ENCODE assay signal across 20 cellular contexts in the genomic region with DNA sequence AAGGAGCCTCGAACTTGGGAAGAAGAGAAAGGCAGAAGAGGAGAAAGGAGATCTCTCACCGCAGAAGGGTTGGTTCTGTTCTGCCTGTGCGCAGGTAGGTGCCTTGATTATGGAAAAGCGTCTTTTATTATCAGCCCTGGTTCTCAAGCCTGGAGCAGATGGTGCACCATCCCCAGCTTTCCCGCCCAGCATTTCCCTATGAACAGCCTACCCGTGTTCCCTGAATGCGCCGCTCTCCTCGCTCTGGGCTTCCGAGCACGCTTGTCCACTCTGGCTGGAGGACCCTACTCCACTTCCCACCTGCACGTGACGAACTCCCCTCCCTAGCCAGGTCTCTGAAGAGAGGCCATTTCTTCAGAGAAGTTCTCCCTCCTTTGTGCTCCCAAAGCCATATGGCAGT. TPM values are rescaled to one million over a fixed set of nuclear protein-coding genes. Genes with fewer than 3 reads are reported as not detected.
DNase-seq lines count a peak whose midpoint lies in the region; ATAC-seq and TF ChIP-seq lines count a peak whose summit lies in the region.
"Had no signal": no experiment of that assay in that cellular context is flagged by ENCODE, and none has a peak within 500 bp of the region (broad histone marks: within the 10 kb centered on the region; RNA-seq: fewer than 3 reads in every experiment).

No MANE protein-coding gene starts in this region.

- intact Hi-C loops in CD4-positive, alpha-beta T cell (cut with DNase I, micrococcal nuclease): no loop called here

- no peaks in the 10 kb centered on the region for H3K9me3 ChIP-seq in CD4-positive, alpha-beta T cell (ENCODE audit: control insufficient read depth, low read length)
- H3K9me3 ChIP-seq: BE2C had no signal

- no peaks in the 10 kb centered on the region for H3K9me3 Mint-ChIP-seq in T-helper 2 cell treated with Interferon-gamma antibody and Interleukin-4, amounts not matched to agents 5 μg/mL and 100 μg/mL, for 36 hours
- H3K9me3 Mint-ChIP-seq in CD4-positive, alpha-beta T cell: no peaks in the 10 kb centered on the region
- H3K9me3 Mint-ChIP-seq in brain: peaks cover 0 to 3% (median 0%) of the 10 kb centered on the region in 5 experiments
- peaks cover 10% of the 10 kb centered on the region for H3K9me3 Mint-ChIP-seq in mesothelial cell of epicardium

- no peaks in the 10 kb centered on the region for H3K27me3 ChIP-seq in CD4-positive, alpha-beta T cell (ENCODE audit: control insufficient read depth, insufficient read depth, low read length)
- no peaks in the 10 kb centered on the region for H3K27me3 ChIP-seq in H7 (ENCODE audit: control insufficient read depth, insufficient read depth, low read length)
- H3K27me3 ChIP-seq: BE2C had no signal

- no peaks in the 10 kb centered on the region for H3K27me3 Mint-ChIP-seq in T-helper 2 cell treated with Interferon-gamma antibody and Interleukin-4, amounts not matched to agents 5 μg/mL and 100 μg/mL, for 36 hours (ENCODE audit: low read depth)
- no peaks in the 10 kb centered on the region for H3K27me3 Mint-ChIP-seq in CD4-positive, alpha-beta T cell
- H3K27me3 Mint-ChIP-seq in brain (no peaks in the 10 kb centered on the region), mesothelial cell of epicardium (ENCODE audit: low read depth) (peaks cover 33% of the 10 kb centered on the region)

- POLR2A ChIA-PET in CD4-positive, alpha-beta T cell (lab: Charles Lee): no interaction called here

- peaks cover 74% of the 10 kb centered on the region for H3K36me3 Mint-ChIP-seq in T-helper 2 cell treated with Interferon-gamma antibody and Interleukin-4, amounts not matched to agents 5 μg/mL and 100 μg/mL, for 36 hours (ENCODE audit: low read depth)
- peaks cover 56% of the 10 kb centered on the region for H3K36me3 Mint-ChIP-seq in CD4-positive, alpha-beta T cell (ENCODE audit: low read depth)
- H3K36me3 Mint-ChIP-seq in brain (peaks cover 53% of the 10 kb centered on the region), mesothelial cell of epicardium (no peaks in the 10 kb centered on the region)
- H3K36me3 Mint-ChIP-seq: CD14-positive monocyte had no signal

- H3K4me3 ChIP-seq in H7 (ENCODE audit: insufficient read depth, low read depth, low read length): no peak overlapping the region

- CTCF ChIA-PET in CD4-positive, alpha-beta T cell (lab: Charles Lee): no interaction called here

- TF ChIP-seq CTCF in CD4-positive, alpha-beta T cell (IDR thresholded peaks at IDR 0.05): no peak
- TF ChIP-seq CTCF in brain (conservative IDR thresholded peaks at IDR 0.05) (no peak), mesothelial cell of epicardium (IDR thresholded peaks at IDR 0.05; ENCODE audit: unreplicated experiment) (no peak)

- no peak for ATAC-seq in CD4-positive, alpha-beta T cell (ENCODE audit: poor library complexity)
- ATAC-seq: SK-N-SH treated with all-trans-retinoic acid at 6 μM for 48 hours had no signal

- H3K27ac ChIP-seq in CD4-positive, alpha-beta T cell (ENCODE audit: low read depth, low read length): no peak overlapping the region
- H3K27ac ChIP-seq: 22Rv1 had no signal

- no peak overlapping the region for H3K4me3 Mint-ChIP-seq in T-helper 2 cell treated with Interferon-gamma antibody and Interleukin-4, amounts not matched to agents 5 μg/mL and 100 μg/mL, for 36 hours
- no peak overlapping the region for H3K4me3 Mint-ChIP-seq in CD4-positive, alpha-beta T cell
- peak overlapping the region in 1 of 5 experiments; percentile 29 for H3K4me3 Mint-ChIP-seq in brain
- no peak overlapping the region for H3K4me3 Mint-ChIP-seq in mesothelial cell of epicardium
- H3K4me3 Mint-ChIP-seq: CD14-positive monocyte had no signal

- peak overlapping the region; percentile 67 for H3K27ac Mint-ChIP-seq in T-helper 2 cell treated with Interferon-gamma antibody and Interleukin-4, amounts not matched to agents 5 μg/mL and 100 μg/mL, for 36 hours
- H3K27ac Mint-ChIP-seq in CD4-positive, alpha-beta T cell: peak overlapping the region; percentile 2
- peak overlapping the region in 3 of 5 experiments; percentile 39 to 56 (median 46) for H3K27ac Mint-ChIP-seq in brain
- H3K27ac Mint-ChIP-seq in mesothelial cell of epicardium: no peak overlapping the region
- H3K27ac Mint-ChIP-seq: CD14-positive monocyte had no signal

- H3K36me3 ChIP-seq in H7 (replicated peaks; ENCODE audit: control insufficient read depth, insufficient read depth, low read length): peaks cover 8% of the 10 kb centered on the region

- no peak for DNase-seq in T-helper 2 cell treated with Interferon-gamma antibody and Interleukin-4, amounts not matched to agents 5 μg/mL and 100 μg/mL, for 36 hours (ENCODE audit: low spot score)
- DNase-seq in T-helper 2 cell: no peak
- DNase-seq in CD4-positive, alpha-beta T cell: no peak
- DNase-seq in NCI-H524 treated with DMSO at 0.1 percent for 48 hours (lab: John Stamatoyannopoulos, UW): peak; percentile 64
- no peak for DNase-seq in mesothelial cell of epicardium (ENCODE audit: low spot score in 2 of 2, unreplicated experiment in 2 of 2)
- no peak for DNase-seq in activated naive CD4-positive, alpha-beta T cell treated with Interleukin-2 at 50 U/mL for 16 hours
- DNase-seq in H7: no peak
- DNase-seq: ACHN, BE2C, GOT3, HCEC 1CT, IMR-90, KG1, NCI-H1048, NCI-H1694, NCI-H2029 treated with DMSO at 0.1 percent for 48 hours had no signal

- H3K4me1 Mint-ChIP-seq in T-helper 2 cell treated with Interferon-gamma antibody and Interleukin-4, amounts not matched to agents 5 μg/mL and 100 μg/mL, for 36 hours (ENCODE audit: low read depth): peaks cover 53% of the 10 kb centered on the region
- peaks cover 38% of the 10 kb centered on the region for H3K4me1 Mint-ChIP-seq in CD4-positive, alpha-beta T cell (ENCODE audit: low read depth)
- H3K4me1 Mint-ChIP-seq in brain (peaks cover 50% of the 10 kb centered on the region), mesothelial cell of epicardium (peaks cover 3% of the 10 kb centered on the region)
- H3K4me1 Mint-ChIP-seq: CD14-positive monocyte had no signal

RNA-seq across cellular contexts. Expression of a gene that starts 15.2 kb away (rescaled TPM):
- 10 to 100 TPM; 24.3 to 27.4 TPM for total RNA-seq in CD4-positive, alpha-beta T cell
- 16.4 TPM for polyA plus RNA-seq in brain (ENCODE audit: insufficient read depth, low read depth, low replicate concordance)
- total RNA-seq in mesothelial cell of epicardium: 4.8 to 7.0 TPM (median 5.8 TPM) in 3 replicates
- total RNA-seq in H7 (2014; rRNA removed; shearing (Covaris generic)): 6.1 and 12.4 TPM in 2 replicates
- polyA plus RNA-seq: CD14-positive monocyte had no signal
